Comparison of ENCODE assay signal across 9 cellular contexts in the genomic region with DNA sequence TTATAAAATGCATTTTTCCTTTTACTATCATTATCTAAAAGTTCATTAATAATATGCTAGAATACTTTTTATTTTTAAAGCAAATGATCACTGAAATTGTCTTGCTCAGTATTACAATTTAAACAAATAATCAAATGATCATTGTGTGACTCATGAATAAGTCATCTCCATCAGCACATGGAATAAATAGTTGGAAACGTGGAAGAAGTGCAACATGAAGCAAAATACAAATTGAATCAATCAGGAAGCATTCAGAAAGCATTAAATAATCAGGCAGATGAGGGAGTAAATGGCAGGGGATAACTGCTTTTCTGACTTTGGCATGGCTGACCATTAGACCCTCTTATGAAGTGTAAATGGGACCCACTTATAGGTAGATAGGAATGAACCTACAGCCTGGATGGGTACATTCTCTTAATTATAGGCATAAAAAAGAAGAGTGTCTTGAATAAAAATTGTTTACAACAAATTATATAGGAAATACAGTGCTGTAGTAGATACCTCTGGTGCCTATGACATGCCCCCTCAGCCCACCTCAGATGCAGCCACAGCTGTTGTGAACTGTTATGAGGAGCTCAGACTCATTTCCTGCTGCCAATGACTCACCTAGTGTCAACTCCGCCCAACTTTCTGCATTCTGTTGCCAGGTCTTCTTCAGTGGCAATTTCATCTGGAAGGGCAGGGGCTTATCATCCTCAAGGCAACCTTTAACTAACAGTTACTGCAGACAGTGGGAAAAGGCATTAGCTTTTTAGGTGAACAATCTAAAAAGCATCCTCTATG.
DNase-seq lines count a peak whose midpoint lies in the region; ATAC-seq, FAIRE-seq and TF ChIP-seq lines count a peak whose summit lies in the region.
"Had no signal": no experiment of that assay in that cellular context is flagged by ENCODE, and none has a peak within 500 bp of the region (broad histone marks: within the 10 kb centered on the region; RNA-seq: fewer than 3 reads in every experiment).

No MANE protein-coding gene starts in this region.

- H3K9me3 ChIP-seq in SJSA1 (replicated peaks): no peaks in the 10 kb centered on the region; the same call in 1 of the 2 replicates
- H3K9me3 ChIP-seq in kidney (ENCODE audit: control insufficient read depth in 1 of 2, low read length in 2 of 2): peaks cover 2 to 3% of the 10 kb centered on the region in 2 donors
- H3K9me3 ChIP-seq: upper lobe of right lung had no signal

- TF ChIP-seq CTCF in kidney (IDR thresholded peaks at IDR 0.05; ENCODE audit: borderline replicate concordance, extremely low read depth, insufficient read depth): no peak

- no peaks in the 10 kb centered on the region for H3K27me3 ChIP-seq in SJSA1 (replicated peaks)
- H3K27me3 ChIP-seq: upper lobe of right lung had no signal

- H3K27ac ChIP-seq in SJSA1 (0 out of 2 replicates have a peak overlapping the region, but pooled peaks have one; percentile 26), kidney (ENCODE audit: low read depth in 2 of 2, low read length in 2 of 2) (no peak overlapping the region)
- H3K27ac ChIP-seq: upper lobe of right lung had no signal

- peaks cover 4% of the 10 kb centered on the region; the same call in 1 of the 2 replicates for H3K4me1 ChIP-seq in SJSA1 (replicated peaks)
- no peaks in the 10 kb centered on the region for H3K4me1 ChIP-seq in kidney (ENCODE audit: control insufficient read depth in 1 of 2, insufficient read depth in 1 of 2, low read depth in 1 of 2, low read length in 2 of 2)
- H3K4me1 ChIP-seq: upper lobe of right lung had no signal

- H3K9ac ChIP-seq in kidney (ENCODE audit: low read length in 2 of 2): no peak overlapping the region

- DNase-seq in SJSA1 (ENCODE audit: low read depth in 1 of 2, low spot score in 2 of 2) (peak in 1 of 2 experiments; percentile 8), kidney (no peak), left cardiac atrium (no peak), NCI-H524 (lab: John Stamatoyannopoulos, UW) (no peak)
- no peak for DNase-seq in stimulated activated naive CD4-positive, alpha-beta T cell (lab: John Stamatoyannopoulos, UW)
- DNase-seq: KG1, upper lobe of right lung had no signal

- H3K36me3 ChIP-seq in SJSA1 (no peaks in the 10 kb centered on the region), kidney (ENCODE audit: control insufficient read depth in 1 of 2, insufficient read depth in 2 of 2, low read length in 2 of 2) (no peaks in the 10 kb centered on the region)
- H3K36me3 ChIP-seq: upper lobe of right lung had no signal

- ATAC-seq in GM18858 (IDR thresholded peaks at IDR 0.05; ENCODE audit: unreplicated experiment): peak; percentile 32
- ATAC-seq in HG02885 (IDR thresholded peaks at IDR 0.05; ENCODE audit: poor library complexity, unreplicated experiment): peak; percentile 40
- ATAC-seq in left cardiac atrium: no peak
- ATAC-seq: upper lobe of right lung had no signal

- intact Hi-C loops in kidney (cut with DNase I): no loop called here
- intact Hi-C loops in left cardiac atrium (cut with DNase I): no loop called here

- peak; percentile 42 for FAIRE-seq in kidney (lab: Jason Lieb, UNC)

- H3K4me3 ChIP-seq in SJSA1: no peak overlapping the region
- H3K4me3 ChIP-seq in kidney (ENCODE audit: low read length in 2 of 2): no peak overlapping the region
- H3K4me3 ChIP-seq: upper lobe of right lung had no signal

Comparison
In these comparisons a context has a peak if more than half of its experiments do, and no peak if none do; other contexts are left out.
1. ATAC-seq: peak in GM18858 (single experiment) and HG02885 (single experiment); none in left cardiac atrium (0 of 2).